In the genomic region with DNA sequence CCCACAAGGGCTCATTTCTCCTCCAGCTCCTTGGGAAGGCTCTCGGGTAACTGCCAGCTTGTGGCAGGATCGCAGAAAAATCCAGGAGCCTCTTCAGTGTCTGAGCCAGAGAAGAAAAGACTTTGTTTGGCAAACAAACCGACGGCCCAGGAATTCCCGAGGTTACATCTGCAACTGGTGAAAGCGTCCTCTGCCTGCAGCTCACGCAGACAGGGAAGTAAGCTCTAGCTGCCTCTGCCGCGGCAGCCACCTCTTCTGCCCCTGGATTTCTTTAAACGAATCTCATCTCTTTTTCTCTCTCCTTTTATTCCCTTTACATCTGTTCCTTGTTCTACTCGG, we compare ENCODE assay signal across 8 cellular contexts. TPM values are rescaled to one million over a fixed set of nuclear protein-coding genes. Genes with fewer than 3 reads are reported as not detected.
DNase-seq lines count a peak whose midpoint lies in the region; ATAC-seq, FAIRE-seq and TF ChIP-seq lines count a peak whose summit lies in the region.

No MANE protein-coding gene starts in this region.

- CTCF ChIA-PET in MCF 10A (lab: Yijun Ruan, JAX), result interaction anchor here (0.7 to 1.5 kb wide), 3 partner anchors 14 to 78 kb away, joined by 3 read pairs; no protein-coding TSS in a partner anchor

- H3K27me3 ChIP-seq in MM.1S (replicated peaks; ENCODE audit: insufficient read depth, low read length), result no peaks in the 10 kb centered on the region
- H3K27me3 ChIP-seq in right lobe of liver, result peaks cover 0 to 18% of the 10 kb centered on the region in 2 donors
- H3K27me3 ChIP-seq in upper lobe of left lung, result peaks cover 0 to 25% (median 15%) of the 10 kb centered on the region in 4 donors

- peak overlapping the region; percentile 24; the same call in 1 of the 2 replicates for H3K4me2 ChIP-seq in MM.1S (ENCODE audit: low read depth, low read length)

- no peaks in the 10 kb centered on the region for H3F3A ChIP-seq in MM.1S (ENCODE audit: insufficient read depth, low read length)

- no peak overlapping the region for H3K27ac Mint-ChIP-seq in MCF 10A (ENCODE audit: low read depth, unreplicated experiment)

- intact Hi-C loops in MCF 10A (cut with micrococcal nuclease), result no loop called here
- intact Hi-C loops in right lobe of liver (cut with DNase I), result loop anchor here in 1 of 2 donors (5.0 kb wide), 1 partner anchor 89 kb away; no protein-coding TSS in a partner anchor

- H2AFZ ChIP-seq in MM.1S (ENCODE audit: low read length), result 0 out of 2 replicates have a peak overlapping the region, but pooled peaks have one; percentile 27

- no peaks in the 10 kb centered on the region for H3K27me3 Mint-ChIP-seq in MCF 10A (ENCODE audit: insufficient read depth, unreplicated experiment)

- H3K79me2 ChIP-seq in MM.1S (ENCODE audit: low read length), result no peaks in the 10 kb centered on the region

- H3K9ac ChIP-seq in MM.1S (ENCODE audit: low read length), result no peak overlapping the region

- no peaks in the 10 kb centered on the region for H3K9me3 Mint-ChIP-seq in MCF 10A (ENCODE audit: unreplicated experiment)

- H3K36me3 Mint-ChIP-seq in MCF 10A (ENCODE audit: insufficient read depth, unreplicated experiment), result no peaks in the 10 kb centered on the region

- peak overlapping the region; percentile 67 for H3K4me3 Mint-ChIP-seq in MCF 10A (ENCODE audit: unreplicated experiment)

- H3K27ac ChIP-seq in MM.1S (ENCODE audit: low read length) (no peak overlapping the region), right lobe of liver (no peak overlapping the region), upper lobe of left lung (no peak overlapping the region)

- no peak for FAIRE-seq in GM12891 (lab: Jason Lieb, UNC)

- H3K36me3 ChIP-seq in MM.1S (replicated peaks; ENCODE audit: insufficient read depth, low read length), result no peaks in the 10 kb centered on the region
- H3K36me3 ChIP-seq in right lobe of liver, result no peaks in the 10 kb centered on the region
- H3K36me3 ChIP-seq in upper lobe of left lung, result no peaks in the 10 kb centered on the region

- H4K20me1 ChIP-seq in MM.1S (ENCODE audit: insufficient read depth, low read length), result no peaks in the 10 kb centered on the region

- POLR2A ChIA-PET in MCF 10A (lab: Yijun Ruan, JAX), result interaction anchor here (0.5 kb wide), 1 partner anchor 41 kb away, joined by 3 read pairs; no protein-coding TSS in a partner anchor

- no peak for TF ChIP-seq CTCF in MM.1S (IDR thresholded peaks at IDR 0.05; ENCODE audit: low read length)
- no peak for TF ChIP-seq CTCF in MCF 10A (IDR thresholded peaks at IDR 0.05; ENCODE audit: unreplicated experiment)
- no peak for TF ChIP-seq CTCF in right lobe of liver (IDR thresholded peaks at IDR 0.05)
- TF ChIP-seq CTCF in upper lobe of left lung (IDR thresholded peaks at IDR 0.05), result no peak

- peak; percentile 36 for DNase-seq in GM12891 (ENCODE audit: insufficient read length, low spot score)
- DNase-seq in MM.1S, result no peak
- DNase-seq in MCF 10A (ENCODE audit: unreplicated experiment), result no peak
- no peak for DNase-seq in right lobe of liver
- DNase-seq in upper lobe of left lung, result no peak
- no peak for DNase-seq in NCI-H446 treated with DMSO at 0.1 percent for 48 hours (lab: John Stamatoyannopoulos, UW)
- no peak for DNase-seq in NCI-H146 treated with DMSO at 0.1 percent for 48 hours (lab: John Stamatoyannopoulos, UW; ENCODE audit: unreplicated experiment)

- H3K4me1 ChIP-seq in MM.1S (ENCODE audit: low read length), result no peaks in the 10 kb centered on the region
- H3K4me1 ChIP-seq in right lobe of liver, result peaks cover 0 to 22% (median 0%) of the 10 kb centered on the region in 4 donors
- peaks cover 13 to 30% (median 20%) of the 10 kb centered on the region in 4 donors for H3K4me1 ChIP-seq in upper lobe of left lung

- TF ChIP-seq POLR2A in GM12891 (IDR thresholded peaks at IDR 0.05; ENCODE audit: low read depth, low read length), result no peak
- TF ChIP-seq POLR2A in right lobe of liver (IDR thresholded peaks at IDR 0.05), result no peak
- no peak for TF ChIP-seq POLR2A in upper lobe of left lung (IDR thresholded peaks at IDR 0.05)

- ATAC-seq in GM21529 (IDR thresholded peaks at IDR 0.05; ENCODE audit: unreplicated experiment), result peak; percentile 30
- ATAC-seq in right lobe of liver, result peak; percentile 7 to 45 (median 33)
- ATAC-seq in upper lobe of left lung (ENCODE audit: low FRiP score in 2 of 2), result peak in 1 of 2 donors; percentile 38

- WGBS in right lobe of liver (ENCODE audit: insufficient coverage, low coverage, low lambda C conversion rate, missing lambda C conversion rate), result under 1% methylated on average over 11 of the region's 11 CpGs
- WGBS in upper lobe of left lung, 2 donors, result 0 to 4% methylated on average over 11 of the region's 11 CpGs

- H3K9me3 ChIP-seq in MM.1S (replicated peaks; ENCODE audit: insufficient read depth, low read length) (no peaks in the 10 kb centered on the region), right lobe of liver (no peaks in the 10 kb centered on the region), upper lobe of left lung (no peaks in the 10 kb centered on the region)

- BruUV-seq in MCF 10A (replicated peaks; lab: Mats Ljungman, UMichigan), result no TSS peak

- no peaks in the 10 kb centered on the region for H3K9me2 ChIP-seq in MM.1S (replicated peaks; ENCODE audit: insufficient read depth, low read length)

- TF ChIP-seq EP300 in upper lobe of left lung (IDR thresholded peaks at IDR 0.05), result no peak

- H3K4me1 Mint-ChIP-seq in MCF 10A (ENCODE audit: insufficient read depth, unreplicated experiment), result peaks cover 6% of the 10 kb centered on the region

- no peak overlapping the region for H3K4me3 ChIP-seq in MM.1S (ENCODE audit: low read length)
- H3K4me3 ChIP-seq in right lobe of liver, result peak overlapping the region in 2 of 3 donors; percentile 23 to 26
- H3K4me3 ChIP-seq in upper lobe of left lung, result peak overlapping the region in 3 of 4 donors; percentile 20 to 46 (median 36)

TF ChIP-seq in GM12891, 5 proteins besides CTCF, POLR2A, EP300 and RAD21:
- TF ChIP-seq POLR2AphosphoS5 (IDR thresholded peaks at IDR 0.05; ENCODE audit: low read depth, low read length), result no peak
- no peak for TF ChIP-seq POU2F2 (IDR thresholded peaks at IDR 0.05; ENCODE audit: low read depth, low read length)
- TF ChIP-seq TAF1 (IDR thresholded peaks at IDR 0.05; ENCODE audit: low read depth, low read length), result no peak
- no peak for TF ChIP-seq SPI1 (IDR thresholded peaks at IDR 0.05; ENCODE audit: low read depth, low read length)
- TF ChIP-seq PAX5 (IDR thresholded peaks at IDR 0.05; ENCODE audit: insufficient read depth, low read length, severe bottlenecking), result no peak

RNA-seq across cellular contexts. Expression of a gene that starts 0.3 kb away (rescaled TPM):
- polyA plus RNA-seq in GM12891 (2012; ENCODE audit: low read depth, missing spikeins), result not detected
- total RNA-seq in MCF 10A (2022), result 0.02 and 0.17 TPM in 2 replicates
- total RNA-seq in right lobe of liver, result under 1 TPM in 5 of 6 experiments, not detected in 1; 0.07 to 0.37 (median 0.12) TPM
- total RNA-seq in upper lobe of left lung, result 1 to 10 TPM in 1 of 6 donors, under 1 TPM in 3, not detected in 2; 0.20 to 1.1 (median 0.80) TPM

RNA-seq across cellular contexts. Expression of a gene that starts 58.9 kb away (rescaled TPM):
- 53.9 TPM for polyA plus RNA-seq in GM12891 (2012; ENCODE audit: low read depth, missing spikeins)
- total RNA-seq in MCF 10A (2022) (107 and 136 TPM in 2 replicates), right lobe of liver (10 to 100 TPM; 33.1 to 55.8 (median 39.2) TPM), upper lobe of left lung (10 to 100 TPM; 12.9 to 60.1 (median 51.3) TPM)
